Comparison of ENCODE assay signal across 9 cellular contexts in genomic region chr18:58993260-58993659, GRCh38.
DNase-seq lines count a peak whose midpoint lies in the region; ATAC-seq and TF ChIP-seq lines count a peak whose summit lies in the region.
"Had no signal": no experiment of that assay in that cellular context is flagged by ENCODE, and none has a peak within 500 bp of the region (broad histone marks: within the 10 kb centered on the region; RNA-seq: fewer than 3 reads in every experiment).

No MANE protein-coding gene starts in this region.

- H3K4me1 ChIP-seq in HCT116 (ENCODE audit: control insufficient read depth in 1 of 2, insufficient read depth in 2 of 2, low read length in 2 of 2) (peaks cover 4 to 43% of the 10 kb centered on the region in 2 experiments; a peak in 3 of 4 replicates), right cardiac atrium (ENCODE audit: control insufficient read depth, insufficient read depth, low read length) (peaks cover 11% of the 10 kb centered on the region), thyroid gland (peaks cover 4 to 46% of the 10 kb centered on the region in 2 donors), mucosa of descending colon (ENCODE audit: low read depth) (no peaks in the 10 kb centered on the region)

- no peak overlapping the region for H3K27ac ChIP-seq in HCT116 (ENCODE audit: low read depth, low read length)
- H3K27ac ChIP-seq in right cardiac atrium (ENCODE audit: low read length), result no peak overlapping the region
- H3K27ac ChIP-seq in thyroid gland, result peak overlapping the region; percentile 58 to 85 (median 66)

- H3K4me3 ChIP-seq in HCT116 (replicated peaks in 1 of 2; ENCODE audit: low read depth in 1 of 2, low read length in 2 of 2) (no peak overlapping the region), right cardiac atrium (ENCODE audit: low read length) (no peak overlapping the region), thyroid gland (replicated peaks in 1 of 3) (no peak overlapping the region), H7 (ENCODE audit: insufficient read depth, low read depth, low read length) (no peak overlapping the region), mucosa of descending colon (no peak overlapping the region)

- 0 out of 2 replicates have a peak overlapping the region, but pooled peaks have one; percentile 1 for H3K9ac ChIP-seq in HCT116 (ENCODE audit: low read length)

- no peak for TF ChIP-seq POLR2A in HCT116 (IDR thresholded peaks at IDR 0.05; ENCODE audit: borderline replicate concordance, extremely low read depth, insufficient read depth, insufficient read length)
- TF ChIP-seq POLR2A in thyroid gland (IDR thresholded peaks at IDR 0.05), result no peak

- H4K20me1 ChIP-seq in HCT116 (ENCODE audit: insufficient read depth), result no peaks in the 10 kb centered on the region

- peak overlapping the region; percentile 75 for H2AFZ ChIP-seq in HCT116 (ENCODE audit: low read depth, low read length, poor library complexity, severe bottlenecking)

- no peak for TF ChIP-seq RAD21 in HCT116 (IDR thresholded peaks at IDR 0.05; ENCODE audit: low read depth)

- H3K9me3 ChIP-seq in HCT116 (ENCODE audit: control insufficient read depth in 1 of 2, insufficient read depth in 1 of 2, low read depth in 1 of 2, low read length in 2 of 2) (no peaks in the 10 kb centered on the region), right cardiac atrium (ENCODE audit: control insufficient read depth, low read length) (no peaks in the 10 kb centered on the region), thyroid gland (no peaks in the 10 kb centered on the region), mucosa of descending colon (no peaks in the 10 kb centered on the region)

- TF ChIP-seq CTCF in HCT116 (IDR thresholded peaks at IDR 0.05 in 2 of 3, conservative IDR thresholded peaks at IDR 0.05 in 1 of 3; ENCODE audit: borderline replicate concordance in 1 of 3, insufficient read depth in 1 of 3, low read depth in 2 of 3, low read length in 2 of 3) (no peak), thyroid gland (IDR thresholded peaks at IDR 0.05) (no peak), mucosa of descending colon (IDR thresholded peaks at IDR 0.05) (no peak)

- ATAC-seq in HCT116 (no peak), right cardiac atrium (peak; percentile 20 to 32), GM19463 (IDR thresholded peaks at IDR 0.05; ENCODE audit: unreplicated experiment) (no peak), mucosa of descending colon (no peak)

- BruUV-seq in HCT116 (replicated peaks; lab: Mats Ljungman, UMichigan), result no TSS peak

- POLR2A ChIA-PET in HCT116 (lab: Charles Lee), result interaction anchor here (0.7 kb wide), 1 partner anchor 15 kb away, joined by 3 read pairs; no protein-coding TSS in a partner anchor

- DNase-seq in HCT116 (ENCODE audit: low read depth, low spot score) (no peak), amniotic epithelial cell (ENCODE audit: low read depth) (peak; percentile 60), right cardiac atrium (no peak), thyroid gland (no peak), H7 (no peak), mucosa of descending colon (no peak)
- DNase-seq: cerebellar nuclear complex, Kasumi-1 had no signal

- H3K27me3 ChIP-seq in HCT116 (ENCODE audit: insufficient read depth, low read length) (no peaks in the 10 kb centered on the region), right cardiac atrium (ENCODE audit: control insufficient read depth, insufficient read depth) (no peaks in the 10 kb centered on the region), thyroid gland (no peaks in the 10 kb centered on the region), H7 (ENCODE audit: control insufficient read depth, insufficient read depth, low read length) (no peaks in the 10 kb centered on the region)

- H3K36me3 ChIP-seq in HCT116 (ENCODE audit: control insufficient read depth in 1 of 2, insufficient read depth in 2 of 2, low read length in 2 of 2) (no peaks in the 10 kb centered on the region), thyroid gland (no peaks in the 10 kb centered on the region), H7 (replicated peaks; ENCODE audit: control insufficient read depth, insufficient read depth, low read length) (no peaks in the 10 kb centered on the region), mucosa of descending colon (ENCODE audit: low read depth) (no peaks in the 10 kb centered on the region)

- intact Hi-C loops in HCT116 (cut with micrococcal nuclease), result no loop called here
- intact Hi-C loops in right cardiac atrium (cut with DNase I), result loop anchor here in 1 of 4 donors (10.0 kb wide), 2 partner anchors 128 to 208 kb away; partner anchors contain the start of gene ZNF532
- intact Hi-C loops in thyroid gland (cut with DNase I), result loop anchor here (10.0 kb wide), 1 partner anchor 208 kb away; no protein-coding TSS in a partner anchor
- intact Hi-C loops in mucosa of descending colon (cut with DNase I, micrococcal nuclease), result no loop called here

- RAD21 ChIA-PET in HCT116 (lab: Charles Lee; ENCODE audit: low non-redundant PET in 1 of 2, low total read pairs in 2 of 2, uncharacterized antibody in 2 of 2, unreplicated experiment in 2 of 2), result no interaction called here

- H3K9me2 ChIP-seq in HCT116 (ENCODE audit: insufficient read depth), result no peaks in the 10 kb centered on the region; the same call in 1 of the 2 replicates

- no peaks in the 10 kb centered on the region for H3K79me2 ChIP-seq in HCT116 (ENCODE audit: insufficient read depth, low read length)

- H3K4me2 ChIP-seq in HCT116 (ENCODE audit: low read length), result peak overlapping the region; percentile 55

- CTCF ChIA-PET in HCT116 (lab: Charles Lee), result interaction anchor here (0.6 to 0.7 kb wide), 2 partner anchors 15 to 107 kb away, joined by 3 read pairs; no protein-coding TSS in a partner anchor

- 34% methylated on average over 4 of the region's 4 CpGs for WGBS in right cardiac atrium
- WGBS in thyroid gland, 2 donors, result 55 to 66% methylated on average over 4 of the region's 4 CpGs

TF ChIP-seq in HCT116, 20 proteins besides CTCF, POLR2A, EP300 and RAD21:
- TF ChIP-seq ZFX (IDR thresholded peaks at IDR 0.05), result no peak
- no peak for TF ChIP-seq ATF3 (IDR thresholded peaks at IDR 0.05)
- peak; percentile 39; the same call in 1 of the 2 replicates for TF ChIP-seq SP1 (IDR thresholded peaks at IDR 0.05; ENCODE audit: low read depth)
- no peak for TF ChIP-seq POLR2AphosphoS5 (IDR thresholded peaks at IDR 0.05; ENCODE audit: low read depth, low read length)
TF ChIP-seq in HCT116: peak in this region for 1.

Comparison
In these comparisons a context has a peak if more than half of its experiments do, and no peak if none do; other contexts are left out.
1. ATAC-seq: peak in right cardiac atrium (2 of 2); none in HCT116 (single experiment), GM19463 (single experiment) and mucosa of descending colon (single experiment).
2. H3K27ac ChIP-seq: peak in thyroid gland (3 of 3); none in HCT116 (single experiment) and right cardiac atrium (single experiment).